Comparison of ENCODE assay signal across 21 cellular contexts in the genomic region with DNA sequence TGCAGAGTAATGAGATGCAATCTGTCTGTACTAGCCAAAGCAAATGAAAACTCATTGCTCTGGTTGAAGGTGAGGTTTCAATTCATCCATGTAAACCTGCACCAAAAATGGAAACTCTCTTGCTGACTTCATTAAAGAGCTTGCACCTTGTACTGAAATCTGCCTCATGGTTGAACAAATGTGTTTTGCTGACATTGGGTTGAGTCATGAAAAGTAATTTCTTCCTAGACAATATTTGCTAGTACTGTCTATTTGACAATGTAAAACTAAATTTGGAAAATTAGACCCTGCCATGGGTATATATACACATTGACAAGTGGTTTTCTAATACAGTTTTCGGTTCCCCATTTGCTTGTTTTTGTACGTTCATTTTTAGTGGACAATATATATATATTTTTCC. TPM values are rescaled to one million over a fixed set of nuclear protein-coding genes. Genes with fewer than 3 reads are reported as not detected.
DNase-seq lines count a peak whose midpoint lies in the region; ATAC-seq and TF ChIP-seq lines count a peak whose summit lies in the region.
"Had no signal": no experiment of that assay in that cellular context is flagged by ENCODE, and none has a peak within 500 bp of the region (broad histone marks: within the 10 kb centered on the region; RNA-seq: fewer than 3 reads in every experiment).

No MANE protein-coding gene starts in this region.

- no peak overlapping the region for H3K27ac Mint-ChIP-seq in CD8-positive, alpha-beta memory T cell
- no peak overlapping the region for H3K27ac Mint-ChIP-seq in natural killer cell
- H3K27ac Mint-ChIP-seq: CD8-positive, alpha-beta T cell; HFFc6 had no signal

- no peaks in the 10 kb centered on the region for H3K4me1 Mint-ChIP-seq in CD8-positive, alpha-beta memory T cell
- no peaks in the 10 kb centered on the region for H3K4me1 Mint-ChIP-seq in natural killer cell

- in situ Hi-C loops in GM13976 (cut with MboI; ENCODE audit: low sequenced_read_pairs, unreplicated experiment) = no loop called here

- H3K36me3 Mint-ChIP-seq in CD8-positive, alpha-beta memory T cell = no peaks in the 10 kb centered on the region
- H3K36me3 Mint-ChIP-seq in natural killer cell = no peaks in the 10 kb centered on the region
- H3K36me3 Mint-ChIP-seq: CD8-positive, alpha-beta T cell had no signal

- CTCF ChIA-PET in CD8-positive, alpha-beta memory T cell (lab: Charles Lee) = no interaction called here

- no peaks in the 10 kb centered on the region for H3K9me3 ChIP-seq in CD8-positive, alpha-beta memory T cell (ENCODE audit: low read length)

- POLR2A ChIA-PET in CD8-positive, alpha-beta memory T cell (lab: Charles Lee) = no interaction called here

- H3K4me3 ChIP-seq in CD8-positive, alpha-beta memory T cell (ENCODE audit: low read length) = no peak overlapping the region
- H3K4me3 ChIP-seq: BLaER1, SK-N-MC had no signal

- intact Hi-C loops in natural killer cell (cut with micrococcal nuclease) = no loop called here

- TF ChIP-seq CTCF in GM13976 (IDR thresholded peaks at IDR 0.05; ENCODE audit: borderline replicate concordance, control extremely low read depth, extremely low read depth, insufficient read depth, missing control alignments) = no peak
- TF ChIP-seq CTCF in natural killer cell (IDR thresholded peaks at IDR 0.05) = no peak

- H3K9me3 Mint-ChIP-seq in CD8-positive, alpha-beta memory T cell = peaks cover 0 to 7% (median 2%) of the 10 kb centered on the region in 5 donors
- no peaks in the 10 kb centered on the region for H3K9me3 Mint-ChIP-seq in natural killer cell
- H3K9me3 Mint-ChIP-seq: HFFc6 had no signal

- no peaks in the 10 kb centered on the region for H3K27me3 Mint-ChIP-seq in CD8-positive, alpha-beta memory T cell
- H3K27me3 Mint-ChIP-seq in natural killer cell (ENCODE audit: low read depth in 2 of 2) = peaks cover 0 to 12% of the 10 kb centered on the region in 2 donors

- ATAC-seq in GM19351 (IDR thresholded peaks at IDR 0.05; ENCODE audit: unreplicated experiment) = peak; percentile 47
- peak; percentile 66 for ATAC-seq in HG02588 (IDR thresholded peaks at IDR 0.05; ENCODE audit: unreplicated experiment)
- no peak for ATAC-seq in HG03342 (IDR thresholded peaks at IDR 0.05; ENCODE audit: unreplicated experiment)
- ATAC-seq in natural killer cell = no peak
- ATAC-seq: CD8-positive, alpha-beta T cell had no signal

- no peaks in the 10 kb centered on the region for H3K36me3 ChIP-seq in CD8-positive, alpha-beta memory T cell (ENCODE audit: insufficient read depth, low read length)
- H3K36me3 ChIP-seq: BLaER1 had no signal

- no peak overlapping the region for H3K27ac ChIP-seq in CD8-positive, alpha-beta memory T cell (ENCODE audit: low read depth, low read length)
- H3K27ac ChIP-seq: BLaER1, SK-N-MC had no signal

- no peaks in the 10 kb centered on the region for H3K4me1 ChIP-seq in CD8-positive, alpha-beta memory T cell (ENCODE audit: insufficient read depth, low read length)

- H3K4me3 Mint-ChIP-seq in CD8-positive, alpha-beta memory T cell = no peak overlapping the region
- H3K4me3 Mint-ChIP-seq in natural killer cell = no peak overlapping the region
- H3K4me3 Mint-ChIP-seq: CD8-positive, alpha-beta T cell; HFFc6 had no signal

- H3K27me3 ChIP-seq in CD8-positive, alpha-beta memory T cell (ENCODE audit: insufficient read depth, low read length, poor library complexity, severe bottlenecking) = no peaks in the 10 kb centered on the region
- H3K27me3 ChIP-seq: BLaER1 had no signal

- DNase-seq in GM13976 (ENCODE audit: low spot score) = peak; percentile 16
- peak; percentile 57 for DNase-seq in RPMI8226
- DNase-seq in CD8-positive, alpha-beta memory T cell = no peak
- DNase-seq in natural killer cell = no peak
- DNase-seq: CD8-positive, alpha-beta T cell; DMS53; EL; HFFc6; MM.1S; NCI-H1092 treated with DMSO at 0.1 percent for 48 hours; NCI-H2081; NCI-H446 treated with DMSO at 0.1 percent for 48 hours; NCI-H69; Right ventricle myocardium superior had no signal

RNA-seq across cellular contexts. Expression of a gene that starts 33.3 kb away (rescaled TPM):
- total RNA-seq in CD8-positive, alpha-beta memory T cell = not detected
- 0.08 TPM for polyA plus RNA-seq in CD8-positive, alpha-beta memory T cell
- 1 to 10 TPM in 1 of 3 donors, under 1 TPM in 1, not detected in 1; 0.09 to 6.2 TPM for total RNA-seq in natural killer cell
- total RNA-seq: CD8-positive, alpha-beta T cell; HFFc6; LHCN-M2; Right ventricle myocardium superior; T-helper 2 cell treated with Interferon-gamma antibody and Interleukin-4, amounts not matched to agents 100 ng/mL and 5 ng/mL, for 36 hours had no signal

Comparison
In these comparisons a context has a peak if more than half of its experiments do, and no peak if none do; other contexts are left out.
1. DNase-seq: peak in GM13976 (single experiment) and RPMI8226 (single experiment); none in CD8-positive, alpha-beta memory T cell (0 of 5) and natural killer cell (single experiment).
2. ATAC-seq: peak in GM19351 (single experiment) and HG02588 (single experiment); none in HG03342 (single experiment) and natural killer cell (0 of 3).